In the genomic region with DNA sequence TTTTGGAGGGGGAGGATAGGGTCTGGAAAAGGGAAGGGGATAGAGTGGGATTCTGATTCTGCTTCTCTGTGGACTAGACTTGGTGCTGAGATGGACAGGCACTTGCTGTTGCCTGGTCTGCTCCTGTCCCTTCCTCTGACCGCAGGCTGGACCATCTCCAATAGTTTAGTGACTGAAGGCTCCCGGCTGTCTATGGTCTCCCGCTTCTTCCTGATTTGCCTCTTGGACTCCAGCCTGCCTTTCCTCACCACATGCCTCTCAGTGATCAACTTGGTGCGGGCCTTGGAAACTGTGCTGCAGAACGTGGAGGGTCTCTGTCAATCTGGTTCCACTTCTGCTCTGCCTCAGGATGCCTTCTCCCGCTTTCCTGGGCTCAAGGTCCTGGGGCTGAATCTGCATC, we compare ENCODE assay signal across 16 cellular contexts. TPM values are rescaled to one million over a fixed set of nuclear protein-coding genes. Genes with fewer than 3 reads are reported as not detected.
DNase-seq lines count a peak whose midpoint lies in the region; ATAC-seq and TF ChIP-seq lines count a peak whose summit lies in the region.
"Had no signal": no experiment of that assay in that cellular context is flagged by ENCODE, and none has a peak within 500 bp of the region (broad histone marks: within the 10 kb centered on the region; RNA-seq: fewer than 3 reads in every experiment).

No MANE protein-coding gene starts in this region.

- H3K27me3 ChIP-seq in BLaER1 (no peaks in the 10 kb centered on the region), psoas muscle (ENCODE audit: insufficient read depth in 3 of 3, low read length in 2 of 3) (no peaks in the 10 kb centered on the region)

- intact Hi-C loops in psoas muscle (cut with DNase I), result loop anchor here (5.0 to 10.0 kb wide), 5 partner anchors 99 to 349 kb away; no protein-coding TSS in a partner anchor

- DNase-seq in M059J (ENCODE audit: low read depth) (peak; percentile 24), left kidney (ENCODE audit: low read depth, low spot score) (peak; percentile 57), psoas muscle (no peak), HuH-7.5 (ENCODE audit: low spot score) (no peak), NCI-H1048 (lab: John Stamatoyannopoulos, UW) (no peak)
- DNase-seq: DMS 273 treated with DMSO at 0.1 percent for 48 hours, H9, MV-4-11, NCI-H1417 treated with DMSO at 0.1 percent for 48 hours, NCI-H1930, NCI-H2171, NCI-H446, NCI-H69, OCI-M1 had no signal

- 25 to 33% (median 29%) methylated on average over 6 of the region's 6 CpGs for WGBS in psoas muscle, 3 donors

- H3K4me1 ChIP-seq in BLaER1, result peaks cover 100% of the 10 kb centered on the region
- H3K4me1 ChIP-seq in psoas muscle, result peaks cover 21% of the 10 kb centered on the region

- peaks cover 11% of the 10 kb centered on the region for H3K9me3 ChIP-seq in BLaER1
- no peaks in the 10 kb centered on the region for H3K9me3 ChIP-seq in psoas muscle

- H3K4me2 ChIP-seq in BLaER1, result 0 out of 2 replicates have a peak overlapping the region, but pooled peaks have one; percentile 79

- H3K36me3 ChIP-seq in BLaER1 (no peaks in the 10 kb centered on the region), psoas muscle (ENCODE audit: insufficient read depth in 1 of 2, low read depth in 1 of 2) (no peaks in the 10 kb centered on the region)

- TF ChIP-seq CTCF in psoas muscle (IDR thresholded peaks at IDR 0.05), result no peak

- ATAC-seq in psoas muscle, result peak in 3 of 4 donors; percentile 52 to 76 (median 63)
- no peak for ATAC-seq in GM19467 (IDR thresholded peaks at IDR 0.05; ENCODE audit: unreplicated experiment)

- no peak overlapping the region for H3K9ac ChIP-seq in BLaER1

- H3K27ac ChIP-seq in BLaER1 (no peak overlapping the region), psoas muscle (no peak overlapping the region)

- no peak overlapping the region for H3K4me3 ChIP-seq in BLaER1
- H3K4me3 ChIP-seq in psoas muscle, result no peak overlapping the region

- H4K20me1 ChIP-seq in BLaER1, result no peaks in the 10 kb centered on the region

RNA-seq across cellular contexts. Expression of a gene that starts 6.3 kb away (rescaled TPM):
- 4.6 and 5.9 TPM in 2 replicates for total RNA-seq in M059J (2014; rRNA removed; shearing (Covaris generic))
- total RNA-seq in psoas muscle, result 1 to 10 TPM; 2.0 to 4.9 (median 3.3) TPM
- polyA plus RNA-seq in psoas muscle, result 1 to 10 TPM in 1 of 3 donors, under 1 TPM in 2; 0.75 to 3.2 (median 0.85) TPM

RNA-seq across cellular contexts. Expression of a gene that starts 35.3 kb away (rescaled TPM):
- total RNA-seq in M059J (2014; rRNA removed; shearing (Covaris generic)), result 106 and 128 TPM in 2 replicates
- total RNA-seq in psoas muscle, result 100 to 1,000 TPM in 3 of 4 donors, 10 to 100 TPM in 1; 74.1 to 427 (median 339) TPM
- 100 to 1,000 TPM; 221 to 393 (median 338) TPM for polyA plus RNA-seq in psoas muscle

Comparison
In these comparisons a context has a peak if more than half of its experiments do, and no peak if none do; other contexts are left out.
1. DNase-seq: peak in M059J (single experiment) and left kidney (single experiment); none in psoas muscle (0 of 2), HuH-7.5 (single experiment) and NCI-H1048 (single experiment).